Comparison of ENCODE assay signal across 19 cellular contexts in the genomic region with DNA sequence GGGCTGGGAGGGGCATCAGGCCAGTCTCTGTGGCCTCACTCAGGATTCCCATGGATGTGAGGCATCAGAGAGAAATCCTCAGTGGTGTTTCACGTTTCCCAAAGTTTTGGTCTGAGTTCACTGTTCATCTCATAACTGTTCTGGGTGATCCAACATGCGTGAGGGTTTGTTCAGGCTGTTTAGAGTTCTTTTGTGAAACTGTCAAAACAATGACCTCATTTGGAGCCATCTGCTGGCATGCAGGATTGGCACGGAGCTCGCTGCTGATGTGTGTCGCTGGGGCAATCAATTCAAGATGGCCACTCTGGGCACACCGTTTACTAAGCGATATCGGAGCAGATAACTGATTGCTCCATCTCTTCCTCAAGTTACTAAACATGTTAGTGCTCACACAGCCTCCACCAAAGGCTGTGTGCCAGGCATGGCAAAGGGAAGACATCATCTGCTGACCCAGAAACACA.
DNase-seq lines count a peak whose midpoint lies in the region; ATAC-seq, FAIRE-seq and TF ChIP-seq lines count a peak whose summit lies in the region.
"Had no signal": no experiment of that assay in that cellular context is flagged by ENCODE, and none has a peak within 500 bp of the region (broad histone marks: within the 10 kb centered on the region; RNA-seq: fewer than 3 reads in every experiment).

No MANE protein-coding gene starts in this region.

- no peak for TF ChIP-seq EP300 in HepG2 (IDR thresholded peaks at IDR 0.05; ENCODE audit: low read depth in 2 of 2, low read length in 2 of 2)
- no peak for TF ChIP-seq EP300 in HepG2 (CRISPR knock-in tag; IDR thresholded peaks at IDR 0.05; ENCODE audit: borderline replicate concordance)

- no peak overlapping the region for H3K4me3 ChIP-seq in liver (ENCODE audit: low read depth in 1 of 3, low read length in 3 of 3)
- H3K4me3 ChIP-seq in HepG2 (replicated peaks in 1 of 3; ENCODE audit: insufficient read depth in 1 of 3, low read depth in 2 of 3, low read length in 3 of 3) = no peak overlapping the region
- H3K4me3 ChIP-seq in A673 (ENCODE audit: low read depth, low read length, poor library complexity, severe bottlenecking) = no peak overlapping the region
- H3K4me3 ChIP-seq: uterus had no signal

- 29% methylated on average over 8 of the region's 8 CpGs for WGBS in liver
- WGBS in HepG2 (ENCODE audit: low lambda C conversion rate) = 29% methylated on average over 6 of the region's 8 CpGs

- peak overlapping the region; percentile 22 to 44 for H3K27ac ChIP-seq in liver (ENCODE audit: low read depth in 1 of 2, low read length in 2 of 2)
- no peak overlapping the region for H3K27ac ChIP-seq in HepG2 (ENCODE audit: extremely low read length, insufficient read depth, low read length)
- H3K27ac ChIP-seq in A673 (ENCODE audit: low read depth, low read length, poor library complexity, severe bottlenecking) = no peak overlapping the region

- intact Hi-C loops in HepG2 (cut with micrococcal nuclease; ENCODE audit: unreplicated experiment) (no loop called here), left cardiac atrium (cut with DNase I) (no loop called here), A673 (cut with micrococcal nuclease; ENCODE audit: unreplicated experiment) (no loop called here)

- POLR2A ChIA-PET in HepG2 (lab: Yijun Ruan, JAX) (no interaction called here), A673 (lab: Charles Lee; ENCODE audit: low non-redundant PET) (no interaction called here)

- TF ChIP-seq CTCF in liver (IDR thresholded peaks at IDR 0.05; ENCODE audit: low read depth, low read length, missing input control) = no peak
- no peak for TF ChIP-seq CTCF in HepG2 (CRISPR knock-in tag; IDR thresholded peaks at IDR 0.05)
- no peak for TF ChIP-seq CTCF in A673 (conservative IDR thresholded peaks at IDR 0.05; ENCODE audit: low read depth, low read length)

- BruUV-seq in HepG2 (replicated peaks; lab: Mats Ljungman, UMichigan) (no TSS peak), A673 (replicated peaks; lab: Mats Ljungman, UMichigan) (no TSS peak)

- H3K4me1 Mint-ChIP-seq in activated T-cell treated with anti-CD3 and anti-CD28 coated beads, Interleukin-2, amount 50 U/mL, for 72 hours (ENCODE audit: low read depth) = no peaks in the 10 kb centered on the region
- no peaks in the 10 kb centered on the region for H3K4me1 Mint-ChIP-seq in activated naive CD8-positive, alpha-beta T cell treated with anti-CD3 and anti-CD28 coated beads for 36 hours

- H3K79me2 ChIP-seq in HepG2 (ENCODE audit: insufficient read depth, low read length) = no peaks in the 10 kb centered on the region

- no peak overlapping the region for H3K4me3 Mint-ChIP-seq in activated T-cell treated with anti-CD3 and anti-CD28 coated beads, Interleukin-2, amount 50 U/mL, for 72 hours
- no peak overlapping the region for H3K4me3 Mint-ChIP-seq in activated naive CD8-positive, alpha-beta T cell treated with anti-CD3 and anti-CD28 coated beads for 36 hours
- H3K4me3 Mint-ChIP-seq: T-helper 1 cell treated with Interleukin-12 subunit alpha and Interleukin-12 subunit beta and Interleukin-4 antibody, amounts not matched to agents 30 μg/mL and 1 μg/mL, for 36 hours had no signal

- H3K4me2 ChIP-seq in HepG2 (ENCODE audit: low read depth, low read length) = no peak overlapping the region

- in situ Hi-C loops in HepG2 (cut with HindIII; ENCODE audit: extremely low pct_ligation_motif_present, low pct_unique_long_range_greater_than_20kb) = no loop called here

- H3K27me3 ChIP-seq in liver (ENCODE audit: control insufficient read depth in 4 of 4, insufficient read depth in 4 of 4, low read length in 3 of 4) (no peaks in the 10 kb centered on the region), HepG2 (ENCODE audit: control insufficient read depth in 1 of 2, insufficient read depth in 2 of 2, low read length in 2 of 2) (no peaks in the 10 kb centered on the region; a peak in 1 of 5 replicates), A673 (replicated peaks; ENCODE audit: insufficient read depth, low read depth, low read length, poor library complexity) (peaks cover 41% of the 10 kb centered on the region)
- H3K27me3 ChIP-seq: uterus had no signal

- no peak for TF ChIP-seq POLR2A in HepG2 (IDR thresholded peaks at IDR 0.05; ENCODE audit: insufficient read depth in 1 of 2, low read depth in 2 of 2, low read length in 2 of 2)

- no peaks in the 10 kb centered on the region for H3K36me3 ChIP-seq in liver (ENCODE audit: control insufficient read depth in 4 of 4, insufficient read depth in 3 of 4, low read depth in 1 of 4, low read length in 3 of 4)
- H3K36me3 ChIP-seq in HepG2 (replicated peaks in 1 of 2; ENCODE audit: control insufficient read depth in 1 of 2, insufficient read depth in 2 of 2, low read length in 2 of 2) = no peaks in the 10 kb centered on the region
- no peaks in the 10 kb centered on the region for H3K36me3 ChIP-seq in A673 (ENCODE audit: insufficient read depth, low read length, poor library complexity, severe bottlenecking)
- H3K36me3 ChIP-seq: uterus had no signal

- H3K36me3 Mint-ChIP-seq in activated T-cell treated with anti-CD3 and anti-CD28 coated beads, Interleukin-2, amount 50 U/mL, for 72 hours (ENCODE audit: insufficient read depth in 2 of 2) = no peaks in the 10 kb centered on the region
- no peaks in the 10 kb centered on the region for H3K36me3 Mint-ChIP-seq in activated naive CD8-positive, alpha-beta T cell treated with anti-CD3 and anti-CD28 coated beads for 36 hours

- DNase-seq in HepG2 (ENCODE audit: low spot score) (no peak), left cardiac atrium (no peak), occipital lobe (lab: John Stamatoyannopoulos, UW) (peak; percentile 45), A673 (ENCODE audit: low spot score) (no peak)
- no peak for DNase-seq in activated T-cell treated with anti-CD3 and anti-CD28 coated beads, Interleukin-2, amount 50 U/mL, for 72 hours
- no peak for DNase-seq in activated naive CD8-positive, alpha-beta T cell treated with anti-CD3 and anti-CD28 coated beads for 36 hours
- DNase-seq: activated CD4-positive, alpha-beta T cell treated with anti-CD3 and anti-CD28 coated beads for 48 hours; activated T-cell treated with anti-CD3 and anti-CD28 coated beads, Interleukin-2, amount 50 U/mL, for 48 hours; amniotic stem cell; effector CD4-positive, alpha-beta T cell; foreskin fibroblast; kidney glomerular epithelial cell; NCI-H1930; stimulated activated CD4-positive, alpha-beta T cell treated with anti-CD3 and anti-CD28 coated beads, Interleukin-12 subunit alpha, Interleukin-12 subunit beta, amount 100 ng/mL, for 4 hours; uterus had no signal

- ATAC-seq in HepG2 (no peak), left cardiac atrium (peak; percentile 55 to 64), GM18519 (IDR thresholded peaks at IDR 0.05; ENCODE audit: low FRiP score, unreplicated experiment) (no peak)
- no peak for ATAC-seq in activated T-cell treated with anti-CD3 and anti-CD28 coated beads, Interleukin-2, amount 50 U/mL, for 72 hours (replicated peaks in 1 of 2)

- no peaks in the 10 kb centered on the region for H4K20me1 ChIP-seq in HepG2 (ENCODE audit: insufficient read depth, low read length)

- H3K9me3 ChIP-seq in liver (ENCODE audit: control insufficient read depth in 4 of 4, low read length in 3 of 4) = no peaks in the 10 kb centered on the region
- H3K9me3 ChIP-seq in HepG2 (ENCODE audit: low read length) = no peaks in the 10 kb centered on the region
- H3K9me3 ChIP-seq in A673 (ENCODE audit: low read depth, low read length, poor library complexity, severe bottlenecking) = no peaks in the 10 kb centered on the region
- H3K9me3 ChIP-seq: uterus had no signal

- H3K27me3 Mint-ChIP-seq in activated T-cell treated with anti-CD3 and anti-CD28 coated beads, Interleukin-2, amount 50 U/mL, for 72 hours (ENCODE audit: low read depth) = peaks cover 6% of the 10 kb centered on the region
- H3K27me3 Mint-ChIP-seq in activated naive CD8-positive, alpha-beta T cell treated with anti-CD3 and anti-CD28 coated beads for 36 hours = no peaks in the 10 kb centered on the region

- CTCF ChIA-PET in HepG2 (lab: Yijun Ruan, JAX; ENCODE audit: low intra/inter-chr PET ratio, low total read pairs) (no interaction called here), A673 (lab: Charles Lee) (no interaction called here)

- H3K27ac Mint-ChIP-seq in activated T-cell treated with anti-CD3 and anti-CD28 coated beads, Interleukin-2, amount 50 U/mL, for 72 hours = no peak overlapping the region
- H3K27ac Mint-ChIP-seq in activated naive CD8-positive, alpha-beta T cell treated with anti-CD3 and anti-CD28 coated beads for 36 hours = no peak overlapping the region
- H3K27ac Mint-ChIP-seq: T-helper 1 cell treated with Interleukin-12 subunit alpha and Interleukin-12 subunit beta and Interleukin-4 antibody, amounts not matched to agents 30 μg/mL and 1 μg/mL, for 36 hours had no signal

- FAIRE-seq in HepG2 (lab: Jason Lieb, UNC) = no peak
- FAIRE-seq: D721Med had no signal

- H3K9ac ChIP-seq in liver (ENCODE audit: low read depth in 1 of 2, low read length in 2 of 2) = no peak overlapping the region
- no peak overlapping the region for H3K9ac ChIP-seq in HepG2 (ENCODE audit: insufficient read depth, low read depth, low read length)

- H3K9me3 Mint-ChIP-seq in activated T-cell treated with anti-CD3 and anti-CD28 coated beads, Interleukin-2, amount 50 U/mL, for 72 hours = peaks cover 0 to 3% of the 10 kb centered on the region in 2 donors
- no peaks in the 10 kb centered on the region for H3K9me3 Mint-ChIP-seq in activated naive CD8-positive, alpha-beta T cell treated with anti-CD3 and anti-CD28 coated beads for 36 hours
- H3K9me3 Mint-ChIP-seq: T-helper 1 cell treated with Interleukin-12 subunit alpha and Interleukin-12 subunit beta and Interleukin-4 antibody, amounts not matched to agents 30 μg/mL and 1 μg/mL, for 36 hours had no signal

- peak; percentile 32 to 51 for TF ChIP-seq RAD21 in liver (IDR thresholded peaks at IDR 0.05)
- TF ChIP-seq RAD21 in HepG2 (CRISPR knock-in tag; IDR thresholded peaks at IDR 0.05) = no peak

- no peak overlapping the region for H2AFZ ChIP-seq in HepG2 (ENCODE audit: low read length)

- H3K4me1 ChIP-seq in liver (ENCODE audit: control insufficient read depth in 4 of 4, insufficient read depth in 4 of 4, low read length in 3 of 4) (peaks cover 0 to 5% (median 3%) of the 10 kb centered on the region in 4 donors), HepG2 (ENCODE audit: insufficient read depth, low read length) (no peaks in the 10 kb centered on the region), A673 (ENCODE audit: insufficient read depth, low read length, poor library complexity, severe bottlenecking) (no peaks in the 10 kb centered on the region)
- H3K4me1 ChIP-seq: uterus had no signal

TF ChIP-seq in HepG2, 621 proteins besides CTCF, POLR2A, EP300 and RAD21 (continues in another document):
- no peak for TF ChIP-seq KDM5B (CRISPR knock-in tag; IDR thresholded peaks at IDR 0.05; ENCODE audit: borderline replicate concordance)
- no peak for TF ChIP-seq ZNF816 (CRISPR knock-in tag; IDR thresholded peaks at IDR 0.05; ENCODE audit: borderline replicate concordance)
- no peak for TF ChIP-seq PHB2 (IDR thresholded peaks at IDR 0.05; ENCODE audit: partially characterized antibody)
- no peak for TF ChIP-seq KLF16 (CRISPR knock-in tag; IDR thresholded peaks at IDR 0.05)

Comparison
In these comparisons a context has a peak if more than half of its experiments do, and no peak if none do; other contexts are left out.
1. H3K27ac ChIP-seq: peak in liver (2 of 2); none in HepG2 (single experiment) and A673 (single experiment).
2. ATAC-seq: peak in left cardiac atrium (2 of 2); none in HepG2 (single experiment), activated T-cell treated with anti-CD3 and anti-CD28 coated beads, Interleukin-2, amount 50 U/mL, for 72 hours (0 of 2) and GM18519 (single experiment).